ENCODE assay signal across 12 cellular contexts in genomic region chr5:143418140-143418866, GRCh38. TPM values are rescaled to one million over a fixed set of nuclear protein-coding genes. Genes with fewer than 3 reads are reported as not detected.
A peak's percentile ranks its signal among the peaks of the same experiment; 100 is the strongest.
DNase-seq lines count a peak whose midpoint lies in the region; ATAC-seq, FAIRE-seq and TF ChIP-seq lines count a peak whose summit lies in the region.
"Had no signal": no experiment of that assay in that cellular context is flagged by ENCODE, and none has a peak within 500 bp of the region (broad histone marks: within the 10 kb centered on the region; RNA-seq: fewer than 3 reads in every experiment).

No MANE protein-coding gene starts in this region.

- no peaks in the 10 kb centered on the region for H3K4me1 ChIP-seq in breast epithelium

- H3K4me1 Mint-ChIP-seq in progenitor cell of endocrine pancreas (ENCODE audit: low read depth): peaks cover 23% of the 10 kb centered on the region

- H3K36me3 ChIP-seq in bronchial epithelial cell (ENCODE audit: control insufficient read depth, insufficient read depth, low read length) (no peaks in the 10 kb centered on the region), breast epithelium (no peaks in the 10 kb centered on the region)

- H3K4me3 ChIP-seq in bronchial epithelial cell (ENCODE audit: low read depth, low read length) (no peak overlapping the region), breast epithelium (no peak overlapping the region)

- ATAC-seq in HG03045 (IDR thresholded peaks at IDR 0.05; ENCODE audit: unreplicated experiment): peak; percentile 55

- no peaks in the 10 kb centered on the region for H3K27me3 ChIP-seq in bronchial epithelial cell (ENCODE audit: control insufficient read depth, insufficient read depth, low read length)
- no peaks in the 10 kb centered on the region for H3K27me3 ChIP-seq in breast epithelium

- H3K27ac ChIP-seq in breast epithelium: no peak overlapping the region

- no peaks in the 10 kb centered on the region for H3K9me3 ChIP-seq in breast epithelium

- no peak overlapping the region for H3K4me3 Mint-ChIP-seq in progenitor cell of endocrine pancreas (ENCODE audit: low read depth)

- H3K9me3 Mint-ChIP-seq in progenitor cell of endocrine pancreas (ENCODE audit: low read depth): no peaks in the 10 kb centered on the region

- no peak for TF ChIP-seq POLR2A in breast epithelium (IDR thresholded peaks at IDR 0.05)

- H3K36me3 Mint-ChIP-seq in progenitor cell of endocrine pancreas (ENCODE audit: insufficient read depth): no peaks in the 10 kb centered on the region

- no peak overlapping the region for H3K27ac Mint-ChIP-seq in progenitor cell of endocrine pancreas

- H3K27me3 Mint-ChIP-seq in progenitor cell of endocrine pancreas: no peaks in the 10 kb centered on the region

- FAIRE-seq in GM19239 (lab: Jason Lieb, UNC): peak; percentile 71
- FAIRE-seq in bronchial epithelial cell (lab: Jason Lieb, UNC): no peak

- peak; percentile 64 for DNase-seq in DMS53 treated with DMSO at 0.1 percent for 48 hours (lab: John Stamatoyannopoulos, UW; ENCODE audit: unreplicated experiment)
- DNase-seq in GM19239 (ENCODE audit: insufficient read length, low spot score): no peak
- DNase-seq in bronchial epithelial cell (ENCODE audit: low read depth): peak; percentile 15
- DNase-seq in kidney glomerular epithelial cell (lab: John Stamatoyannopoulos, UW): no peak
- DNase-seq in retina: no peak
- no peak for DNase-seq in breast epithelium (ENCODE audit: low spot score in 2 of 2)
- no peak for DNase-seq in progenitor cell of endocrine pancreas (ENCODE audit: low spot score, unreplicated experiment)
- DNase-seq: activated CD8-positive, alpha-beta memory T cell treated with anti-CD3 and anti-CD28 coated beads, Interleukin-2, amount 50 U/mL, for 4 hours; cerebellar nuclear complex; mammary epithelial cell; NCI-H187 had no signal

- no peak for TF ChIP-seq CTCF in bronchial epithelial cell (IDR thresholded peaks at IDR 0.05; ENCODE audit: insufficient read depth, low read length, severe bottlenecking)
- no peak for TF ChIP-seq CTCF in breast epithelium (IDR thresholded peaks at IDR 0.05)
- TF ChIP-seq CTCF in progenitor cell of endocrine pancreas (IDR thresholded peaks at IDR 0.05; ENCODE audit: unreplicated experiment): no peak

- intact Hi-C loops in breast epithelium (cut with DNase I; ENCODE audit: low total_unique reads): no loop called here

RNA-seq across cellular contexts. Expression of gene NR3C1, which starts 14.8 kb away (rescaled TPM):
- total RNA-seq in bronchial epithelial cell: 35.2 and 41.9 TPM in 2 replicates
- total RNA-seq in breast epithelium: 100 to 1,000 TPM in 1 of 3 donors, 10 to 100 TPM in 2; 51.1 to 122 (median 69.7) TPM
- 6.1 and 6.7 TPM in 2 replicates for total RNA-seq in progenitor cell of endocrine pancreas

Comparison
In these comparisons a context has a peak if more than half of its experiments do, and no peak if none do; other contexts are left out.
1. DNase-seq: peak in DMS53 treated with DMSO at 0.1 percent for 48 hours (single experiment) and bronchial epithelial cell (single experiment); none in GM19239 (single experiment), kidney glomerular epithelial cell (single experiment), retina (single experiment), breast epithelium (0 of 2) and progenitor cell of endocrine pancreas (single experiment).